Comparison of ENCODE assay signal across 18 cellular contexts in the genomic region with DNA sequence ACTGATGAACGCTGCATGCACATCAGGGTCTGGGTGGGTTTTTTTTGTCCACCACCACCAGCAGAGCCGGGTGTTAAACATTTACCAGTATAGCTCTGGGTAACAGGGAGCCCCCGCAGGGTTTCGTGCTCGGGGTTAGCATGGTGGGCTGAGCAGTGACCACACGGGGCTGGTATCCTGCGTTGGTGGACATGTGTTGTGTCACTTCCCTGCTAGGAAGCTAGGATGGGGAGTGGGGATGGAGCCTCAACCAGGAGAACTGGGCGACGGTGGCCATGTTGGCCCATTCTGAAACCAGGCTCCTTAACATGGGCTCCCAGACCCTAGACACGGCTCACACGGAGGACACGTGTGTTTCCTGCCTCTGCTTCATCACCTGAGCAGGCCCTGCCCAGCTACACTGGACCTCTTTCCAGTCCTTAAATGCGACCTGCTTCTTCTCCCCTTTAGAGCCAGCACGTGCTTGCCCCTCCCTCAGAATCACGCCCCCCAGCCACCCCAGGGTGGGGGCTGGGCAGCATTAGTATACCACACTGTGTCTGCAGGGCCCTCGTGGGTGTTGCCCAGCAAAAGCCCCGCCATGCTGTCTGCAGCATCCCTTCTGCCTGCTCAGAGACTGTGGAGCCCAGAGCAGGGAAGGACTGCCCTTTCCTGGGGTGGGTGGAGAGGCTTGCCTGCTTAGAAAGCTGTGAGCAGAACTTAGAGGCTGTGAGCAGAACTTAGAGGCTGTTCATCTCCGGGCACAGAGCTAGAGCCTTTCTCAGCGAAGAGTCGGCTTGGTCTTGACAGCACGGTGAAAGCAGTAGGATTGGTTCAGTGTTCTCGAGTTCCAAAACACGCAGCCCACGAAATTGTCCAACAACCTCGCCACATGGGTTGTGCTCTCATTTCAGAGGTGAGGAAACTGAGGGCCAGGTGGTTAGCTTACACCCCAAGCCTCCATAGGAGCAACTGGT.
DNase-seq lines count a peak whose midpoint lies in the region; ATAC-seq and TF ChIP-seq lines count a peak whose summit lies in the region.
"Had no signal": no experiment of that assay in that cellular context is flagged by ENCODE, and none has a peak within 500 bp of the region (broad histone marks: within the 10 kb centered on the region; RNA-seq: fewer than 3 reads in every experiment).

No MANE protein-coding gene starts in this region.

- ATAC-seq in Right ventricle myocardium superior (ENCODE audit: poor library complexity) (no peak), Right ventricle myocardium inferior (no peak), GM21737 (IDR thresholded peaks at IDR 0.05; ENCODE audit: unreplicated experiment) (no peak)
- ATAC-seq: A549 had no signal

- no peaks in the 10 kb centered on the region for H4K20me1 ChIP-seq in osteoblast (ENCODE audit: insufficient read depth, low read length)

- H3K9me3 ChIP-seq in osteoblast (ENCODE audit: low read depth, low read length): no peaks in the 10 kb centered on the region
- H3K9me3 ChIP-seq: A549, Caco-2 had no signal

- peak; percentile 22 for DNase-seq in Right ventricle myocardium superior
- DNase-seq in Right ventricle myocardium inferior (ENCODE audit: missing footprints): no peak
- peak; percentile 62 for DNase-seq in osteoblast (ENCODE audit: insufficient read length, low spot score, missing footprints)
- no peak for DNase-seq in HPDE6-E6E7 (ENCODE audit: extremely low spot score)
- DNase-seq in ecto neural progenitor cell (ENCODE audit: low spot score): no peak
- DNase-seq: AML-193; Caco-2; CD4-positive, alpha-beta T cell; DMS153; DMS79 treated with DMSO at 0.1 percent for 48 hours; GF-D8; GOT3; H9 had no signal

- intact Hi-C loops in Right ventricle myocardium superior (cut with DNase I): no loop called here
- intact Hi-C loops in Right ventricle myocardium inferior (cut with DNase I): no loop called here

- no peak overlapping the region for H3K4me3 ChIP-seq in osteoblast (ENCODE audit: insufficient read depth, low read length)
- H3K4me3 ChIP-seq: A549 had no signal

- TF ChIP-seq CTCF in osteoblast (IDR thresholded peaks at IDR 0.05; ENCODE audit: extremely low read depth, low read depth, low read length): no peak

- H3K4me1 ChIP-seq in osteoblast (ENCODE audit: insufficient read depth, low read length): peaks cover 14% of the 10 kb centered on the region
- H3K4me1 ChIP-seq: A549 had no signal

- H3K27me3 ChIP-seq in osteoblast (ENCODE audit: insufficient read depth, low read length): no peaks in the 10 kb centered on the region

- H3K36me3 ChIP-seq in osteoblast (ENCODE audit: insufficient read depth, low read length): no peaks in the 10 kb centered on the region

- H3K79me2 ChIP-seq in osteoblast (ENCODE audit: insufficient read depth, low read length): no peaks in the 10 kb centered on the region

- H3K4me2 ChIP-seq in osteoblast (ENCODE audit: insufficient read depth, low read length): no peak overlapping the region
- H3K4me2 ChIP-seq: A549 had no signal

- H2AFZ ChIP-seq in osteoblast (ENCODE audit: low read length): no peak overlapping the region

- H3K27ac ChIP-seq in cingulate gyrus (ENCODE audit: low read depth, low read length) (peak overlapping the region; percentile 35), osteoblast (ENCODE audit: low read depth, low read length) (no peak overlapping the region)
- H3K27ac ChIP-seq: 22Rv1, A549, C4-2B had no signal

Comparison
In these comparisons a context has a peak if more than half of its experiments do, and no peak if none do; other contexts are left out.
1. DNase-seq: peak in Right ventricle myocardium superior (single experiment) and osteoblast (single experiment); none in Right ventricle myocardium inferior (single experiment), HPDE6-E6E7 (single experiment) and ecto neural progenitor cell (single experiment).